ENCODE assay signal across 17 cellular contexts in the genomic region with DNA sequence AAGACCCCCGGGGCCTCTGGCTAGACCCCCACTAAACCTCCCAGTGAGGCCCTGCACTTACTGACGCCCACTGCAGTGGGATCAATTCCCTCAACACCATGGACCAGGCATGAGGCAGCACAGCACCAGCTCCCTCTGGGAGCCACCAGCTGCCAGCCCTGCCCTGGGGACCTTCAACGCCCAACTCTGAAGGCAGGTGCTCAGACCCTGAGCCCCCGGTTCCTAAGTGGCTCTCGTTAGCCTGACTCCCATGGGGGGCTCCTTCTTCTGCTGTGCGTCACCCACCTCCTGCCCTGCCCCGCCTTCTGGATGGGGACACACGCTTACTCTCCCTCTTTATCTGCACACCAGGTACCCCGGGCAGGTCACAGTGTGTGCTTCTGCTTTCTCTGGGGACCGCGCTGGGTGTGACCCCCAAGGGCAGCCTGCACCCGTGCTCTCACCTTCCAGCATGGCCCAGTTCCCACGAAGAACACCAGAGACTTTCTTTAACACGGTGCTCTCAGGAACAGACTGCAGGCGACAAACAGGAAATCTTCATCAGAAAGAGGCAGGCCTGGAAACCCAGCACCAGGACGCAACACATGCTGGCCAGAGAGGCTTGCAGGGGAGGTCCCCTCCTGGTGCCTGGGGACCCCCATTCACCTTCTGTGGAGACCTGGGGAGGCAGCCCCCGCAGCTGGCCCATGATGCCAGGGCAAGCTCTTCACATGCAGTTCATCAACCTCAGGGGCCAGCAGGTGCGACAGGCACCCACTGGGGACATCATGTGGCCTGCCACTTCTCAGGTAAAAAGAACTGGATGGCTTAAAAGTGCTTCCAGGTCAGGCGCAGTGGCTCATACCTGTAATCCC.
"Had no signal": no experiment of that assay in that cellular context is flagged by ENCODE, and none has a peak within 500 bp of the region (broad histone marks: within the 10 kb centered on the region; RNA-seq: fewer than 3 reads in every experiment).

No MANE protein-coding gene starts in this region.

- H3K9me3 Mint-ChIP-seq: activated B cell treated with CpG ODN at 0.5 μM for 24 hours; activated naive CD4-positive, alpha-beta T cell treated with anti-CD3 and anti-CD28 coated beads, Interleukin-2, amount 50 U/mL, for 72 hours; stimulated activated effector memory CD8-positive, alpha-beta T cell treated with anti-CD3 and anti-CD28 coated beads, Interleukin-12 subunit alpha, Interleukin-12 subunit beta, amount 100 ng/mL, for 72 hours; T-helper 2 cell treated with Interferon-gamma antibody and Interleukin-4, amounts not matched to agents 5 μg/mL and 100 μg/mL, for 36 hours had no signal

- H3K4me3 Mint-ChIP-seq: activated B cell treated with CpG ODN at 0.5 μM for 24 hours; activated CD4-positive, alpha-beta T cell treated with anti-CD3 and anti-CD28 coated beads for 36 hours; naive B cell; stimulated activated effector memory CD8-positive, alpha-beta T cell treated with anti-CD3 and anti-CD28 coated beads, Interleukin-12 subunit alpha, Interleukin-12 subunit beta, amount 100 ng/mL, for 72 hours; T-helper 2 cell treated with Interferon-gamma antibody and Interleukin-4, amounts not matched to agents 5 μg/mL and 100 μg/mL, for 36 hours had no signal

- DNase-seq: activated B cell treated with CpG ODN at 0.5 μM for 24 hours; activated CD4-positive, alpha-beta T cell treated with anti-CD3 and anti-CD28 coated beads for 36 hours; activated CD4-positive, alpha-beta T cell treated with anti-CD3 and anti-CD28 coated beads, Interleukin-2, amount 50 U/mL, for 4 hours; activated gamma-delta T cell; central memory CD4-positive, alpha-beta T cell; dermis blood vessel endothelial cell; effector CD8-positive, alpha-beta T cell; foreskin keratinocyte; lower lobe of right lung; naive B cell; occipital lobe; small intestine; stimulated activated CD4-positive, alpha-beta T cell treated with anti-CD3 and anti-CD28 coated beads, Interleukin-2, amount 100 ng/mL, for 24 hours; stomach had no signal

- ATAC-seq: activated naive CD4-positive, alpha-beta T cell treated with anti-CD3 and anti-CD28 coated beads, Interleukin-2, amount 50 U/mL, for 72 hours; lower lobe of right lung had no signal

- H3K27me3 Mint-ChIP-seq: activated B cell treated with CpG ODN at 0.5 μM for 24 hours; activated CD4-positive, alpha-beta T cell treated with anti-CD3 and anti-CD28 coated beads for 36 hours; naive B cell had no signal

- H3K27ac Mint-ChIP-seq: activated B cell treated with CpG ODN at 0.5 μM for 24 hours; activated CD4-positive, alpha-beta T cell treated with anti-CD3 and anti-CD28 coated beads for 36 hours; stimulated activated effector memory CD8-positive, alpha-beta T cell treated with anti-CD3 and anti-CD28 coated beads, Interleukin-12 subunit alpha, Interleukin-12 subunit beta, amount 100 ng/mL, for 72 hours; T-helper 2 cell treated with Interferon-gamma antibody and Interleukin-4, amounts not matched to agents 5 μg/mL and 100 μg/mL, for 36 hours had no signal

- H3K4me1 Mint-ChIP-seq: activated B cell treated with CpG ODN at 0.5 μM for 24 hours; activated CD4-positive, alpha-beta T cell treated with anti-CD3 and anti-CD28 coated beads for 36 hours had no signal
